ENCODE assay signal across 15 cellular contexts in genomic region chr21:21737186-21737585, GRCh38.
"Had no signal": no experiment of that assay in that cellular context is flagged by ENCODE, and none has a peak within 500 bp of the region (broad histone marks: within the 10 kb centered on the region; RNA-seq: fewer than 3 reads in every experiment).

No MANE protein-coding gene starts in this region.

- ATAC-seq: foreskin keratinocyte, gastroesophageal sphincter, heart left ventricle, left cardiac atrium, left lung, left ventricle myocardium superior, lower lobe of right lung, mucosa of descending colon had no signal

- DNase-seq: dermis blood vessel endothelial cell; dorsolateral prefrontal cortex; effector CD4-positive, alpha-beta T cell; effector memory CD4-positive, alpha-beta T cell; foreskin keratinocyte; heart left ventricle; hypothalamus; left cardiac atrium; left lung; left ventricle myocardium superior; lower lobe of right lung; mesenchymal stem cell; mucosa of descending colon; naive B cell had no signal
